ENCODE assay signal across 28 cellular contexts in the genomic region with DNA sequence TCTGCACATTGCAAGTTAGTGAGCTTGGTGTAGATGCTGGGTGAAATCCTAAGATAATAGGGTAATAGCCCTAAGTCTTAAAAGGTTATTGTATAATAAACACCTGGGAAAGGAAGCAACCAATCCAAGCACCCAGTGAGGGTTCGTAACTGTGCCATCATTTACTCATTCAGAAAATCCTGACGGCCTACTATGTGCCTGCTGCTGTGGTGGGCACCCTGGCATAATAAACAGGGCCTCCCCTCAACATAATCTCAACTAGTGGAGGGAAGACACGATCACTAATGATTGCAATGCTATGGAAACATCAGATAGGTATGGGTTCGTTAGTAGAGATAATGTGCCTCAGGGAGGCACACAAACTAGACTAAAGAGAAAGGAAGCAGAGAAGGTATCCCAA.
"Had no signal": no experiment of that assay in that cellular context is flagged by ENCODE, and none has a peak within 500 bp of the region (broad histone marks: within the 10 kb centered on the region; RNA-seq: fewer than 3 reads in every experiment).

No MANE protein-coding gene starts in this region.

- H3K4me1 Mint-ChIP-seq: stimulated activated effector memory CD8-positive, alpha-beta T cell treated with anti-CD3 and anti-CD28 coated beads, Interleukin-12 subunit alpha, Interleukin-12 subunit beta, amount 100 ng/mL, for 72 hours; stimulated activated memory B cell treated with anti-CD40 and anti-IgM and Interleukin-4, amounts not matched to agents 10 μg/mL and 1 μg/mL and 100 μg/mL, for 72 hours; stimulated activated naive B cell treated with anti-CD40 and anti-IgM and Interleukin-4, amounts not matched to agents 10 μg/mL and 1 μg/mL and 100 μg/mL, for 72 hours; stimulated activated naive CD8-positive, alpha-beta T cell treated with anti-CD3 and anti-CD28 coated beads, Interleukin-15, amount 100 ng/mL, for 72 hours had no signal

- H3K9me3 ChIP-seq: stomach, suprapubic skin, testis, thoracic aorta, thyroid gland, tibial artery, tibial nerve, transverse colon, upper lobe of left lung, upper lobe of right lung, uterus, vagina had no signal

- DNase-seq: stimulated activated CD4-positive, alpha-beta T cell treated with anti-CD3 and anti-CD28 coated beads, Interleukin-2, amount 100 ng/mL, for 48 hours; stimulated activated CD4-positive, alpha-beta T cell treated with anti-CD3 and anti-CD28 coated beads, Interleukin-4, amount 100 ng/mL, for 1 hour; stimulated activated CD4-positive, alpha-beta T cell treated with anti-CD3 and anti-CD28 coated beads, Interleukin-4, amount 100 ng/mL, for 24 hours; stimulated activated CD4-positive, alpha-beta T cell treated with anti-CD3 and anti-CD28 coated beads, Interleukin-4, amount 100 ng/mL, for 4 hours; stimulated activated CD8-positive, alpha-beta memory T cell treated with anti-CD3 and anti-CD28 coated beads, Interleukin-4, amount 100 ng/mL, for 48 hours; stimulated activated naive B cell treated with anti-CD40 and anti-IgM and Interleukin-4, amounts not matched to agents 10 μg/mL and 1 μg/mL and 100 μg/mL, for 72 hours; stimulated activated naive CD4-positive, alpha-beta T cell; stimulated activated naive CD4-positive, alpha-beta T cell treated with Interleukin-2 at 50 U/mL for 16 hours; stimulated activated naive CD8-positive, alpha-beta T cell treated with anti-CD3 and anti-CD28 coated beads, Interleukin-15, amount 100 ng/mL, for 72 hours; stimulated activated naive CD8-positive, alpha-beta T cell treated with anti-CD3 and anti-CD28 coated beads, Interleukin-15, Interleukin-2, amounts not matched to agents 100 U/mL and 50 U/mL, for 24 hours; stomach; substantia nigra; testis; thyroid gland; tibial artery; transverse colon; trophoblast cell; upper lobe of left lung; upper lobe of right lung; uterus had no signal

- H3K9me3 Mint-ChIP-seq: stimulated activated effector memory CD8-positive, alpha-beta T cell treated with anti-CD3 and anti-CD28 coated beads, Interleukin-12 subunit alpha, Interleukin-12 subunit beta, amount 100 ng/mL, for 72 hours; stimulated activated memory B cell treated with anti-CD40 and anti-IgM and Interleukin-4, amounts not matched to agents 10 μg/mL and 1 μg/mL and 100 μg/mL, for 72 hours; stimulated activated naive CD8-positive, alpha-beta T cell treated with anti-CD3 and anti-CD28 coated beads, Interleukin-15, amount 100 ng/mL, for 72 hours; stimulated activated naive CD8-positive, alpha-beta T cell treated with anti-CD3 and anti-CD28 coated beads, Interleukin-15, Interleukin-2, amounts not matched to agents 100 ng/mL and 50 ng/mL, for 24 hours; type B pancreatic cell had no signal

- H3K27me3 Mint-ChIP-seq: stimulated activated memory B cell treated with anti-CD40 and anti-IgM and Interleukin-4, amounts not matched to agents 10 μg/mL and 1 μg/mL and 100 μg/mL, for 72 hours; stimulated activated naive CD8-positive, alpha-beta T cell treated with anti-CD3 and anti-CD28 coated beads, Interleukin-15, amount 100 ng/mL, for 72 hours; stimulated activated naive CD8-positive, alpha-beta T cell treated with anti-CD3 and anti-CD28 coated beads, Interleukin-15, Interleukin-2, amounts not matched to agents 100 ng/mL and 50 ng/mL, for 24 hours had no signal

- H3K36me3 ChIP-seq: stomach, suprapubic skin, thoracic aorta, thyroid gland, tibial artery, tibial nerve, transverse colon, upper lobe of left lung, upper lobe of right lung, uterus, vagina had no signal

- H3K4me3 ChIP-seq: stomach, suprapubic skin, testis, thoracic aorta, thyroid gland, tibial artery, tibial nerve, transverse colon, upper lobe of left lung, upper lobe of right lung, uterus, vagina had no signal

- H3K4me3 Mint-ChIP-seq: stimulated activated effector memory CD8-positive, alpha-beta T cell treated with anti-CD3 and anti-CD28 coated beads, Interleukin-12 subunit alpha, Interleukin-12 subunit beta, amount 100 ng/mL, for 72 hours; stimulated activated memory B cell treated with anti-CD40 and anti-IgM and Interleukin-4, amounts not matched to agents 10 μg/mL and 1 μg/mL and 100 μg/mL, for 72 hours; stimulated activated naive B cell treated with anti-CD40 and anti-IgM and Interleukin-4, amounts not matched to agents 10 μg/mL and 1 μg/mL and 100 μg/mL, for 72 hours; stimulated activated naive CD8-positive, alpha-beta T cell treated with anti-CD3 and anti-CD28 coated beads, Interleukin-15, amount 100 ng/mL, for 72 hours; stimulated activated naive CD8-positive, alpha-beta T cell treated with anti-CD3 and anti-CD28 coated beads, Interleukin-15, Interleukin-2, amounts not matched to agents 100 ng/mL and 50 ng/mL, for 24 hours; type B pancreatic cell had no signal

- H3K4me1 ChIP-seq: stomach, suprapubic skin, testis, thyroid gland, tibial artery, tibial nerve, transverse colon, upper lobe of right lung, uterus, vagina had no signal

- H3K27me3 ChIP-seq: stomach, suprapubic skin, testis, thyroid gland, tibial artery, tibial nerve, transverse colon, upper lobe of left lung, upper lobe of right lung, uterus, vagina had no signal

- H3K27ac Mint-ChIP-seq: stimulated activated effector memory CD8-positive, alpha-beta T cell treated with anti-CD3 and anti-CD28 coated beads, Interleukin-12 subunit alpha, Interleukin-12 subunit beta, amount 100 ng/mL, for 72 hours; stimulated activated memory B cell treated with anti-CD40 and anti-IgM and Interleukin-4, amounts not matched to agents 10 μg/mL and 1 μg/mL and 100 μg/mL, for 72 hours; stimulated activated naive B cell treated with anti-CD40 and anti-IgM and Interleukin-4, amounts not matched to agents 10 μg/mL and 1 μg/mL and 100 μg/mL, for 72 hours; stimulated activated naive CD8-positive, alpha-beta T cell treated with anti-CD3 and anti-CD28 coated beads, Interleukin-15, amount 100 ng/mL, for 72 hours; stimulated activated naive CD8-positive, alpha-beta T cell treated with anti-CD3 and anti-CD28 coated beads, Interleukin-15, Interleukin-2, amounts not matched to agents 100 ng/mL and 50 ng/mL, for 24 hours; type B pancreatic cell had no signal

- H3K36me3 Mint-ChIP-seq: stimulated activated effector memory CD8-positive, alpha-beta T cell treated with anti-CD3 and anti-CD28 coated beads, Interleukin-12 subunit alpha, Interleukin-12 subunit beta, amount 100 ng/mL, for 72 hours; stimulated activated memory B cell treated with anti-CD40 and anti-IgM and Interleukin-4, amounts not matched to agents 10 μg/mL and 1 μg/mL and 100 μg/mL, for 72 hours; stimulated activated naive B cell treated with anti-CD40 and anti-IgM and Interleukin-4, amounts not matched to agents 10 μg/mL and 1 μg/mL and 100 μg/mL, for 72 hours; type B pancreatic cell had no signal

- ATAC-seq: stimulated activated effector memory CD8-positive, alpha-beta T cell treated with anti-CD3 and anti-CD28 coated beads, Interleukin-12 subunit alpha, Interleukin-12 subunit beta, amount 100 ng/mL, for 72 hours; stimulated activated memory B cell treated with anti-CD40 and anti-IgM and Interleukin-4, amounts not matched to agents 10 μg/mL and 1 μg/mL and 100 μg/mL, for 72 hours; stimulated activated naive B cell treated with anti-CD40 and anti-IgM and Interleukin-4, amounts not matched to agents 10 μg/mL and 1 μg/mL and 100 μg/mL, for 72 hours; stimulated activated naive CD8-positive, alpha-beta T cell treated with anti-CD3 and anti-CD28 coated beads, Interleukin-15, amount 100 ng/mL, for 72 hours; stimulated activated naive CD8-positive, alpha-beta T cell treated with anti-CD3 and anti-CD28 coated beads, Interleukin-15, Interleukin-2, amounts not matched to agents 100 U/mL and 50 U/mL, for 24 hours; upper lobe of right lung had no signal

- H3K27ac ChIP-seq: stomach, suprapubic skin, testis, thoracic aorta, thyroid gland, tibial artery, tibial nerve, transverse colon, upper lobe of left lung, upper lobe of right lung, uterus, vagina had no signal
